Comparison of ENCODE assay signal across 15 cellular contexts in genomic region chr4:170465434-170465833, GRCh38.
"Had no signal": no experiment of that assay in that cellular context is flagged by ENCODE, and none has a peak within 500 bp of the region (broad histone marks: within the 10 kb centered on the region; RNA-seq: fewer than 3 reads in every experiment).

No MANE protein-coding gene starts in this region.

- H3K27ac ChIP-seq: adrenal gland, cardiac muscle cell, esophagus squamous epithelium, ovary, suprapubic skin, VCaP had no signal

- H3K4me1 Mint-ChIP-seq: activated CD8-positive, alpha-beta memory T cell treated with anti-CD3 and anti-CD28 coated beads, Interleukin-2, amount 10 ng/mL, durations not matched to agents 7 days and 5 days; activated naive CD4-positive, alpha-beta T cell treated with anti-CD3 and anti-CD28 coated beads, Interleukin-2, amount 50 U/mL, for 24 hours had no signal

- H3K27me3 ChIP-seq: adrenal gland, cardiac muscle cell, esophagus squamous epithelium, ovary, suprapubic skin had no signal

- H3K27ac Mint-ChIP-seq: activated CD8-positive, alpha-beta memory T cell treated with anti-CD3 and anti-CD28 coated beads, Interleukin-2, amount 10 ng/mL, durations not matched to agents 7 days and 5 days; activated naive CD4-positive, alpha-beta T cell treated with anti-CD3 and anti-CD28 coated beads, Interleukin-2, amount 50 U/mL, for 24 hours; type B pancreatic cell had no signal

- H3K9me3 Mint-ChIP-seq: activated naive CD4-positive, alpha-beta T cell treated with anti-CD3 and anti-CD28 coated beads, Interleukin-2, amount 50 U/mL, for 24 hours; type B pancreatic cell had no signal

- DNase-seq: activated CD4-positive, alpha-beta T cell treated with anti-CD3 and anti-CD28 coated beads, Interleukin-2, amount 50 U/mL, for 48 hours; activated CD8-positive, alpha-beta memory T cell treated with anti-CD3 and anti-CD28 coated beads, Interleukin-2, amount 10 ng/mL, durations not matched to agents 7 days and 5 days; activated effector memory CD4-positive, alpha-beta T cell treated with Interleukin-2 at 50 U/mL for 16 hours; activated T-cell treated with anti-CD3 and anti-CD28 coated beads, Interleukin-2, amount 50 U/mL, for 4 hours; adrenal gland; esophagus squamous epithelium; hippocampal formation; midbrain; ovary; stimulated activated naive CD8-positive, alpha-beta T cell treated with anti-CD3 and anti-CD28 coated beads, Interleukin-15, Interleukin-2, amounts not matched to agents 100 U/mL and 50 U/mL, for 24 hours had no signal

- H3K27me3 Mint-ChIP-seq: activated CD8-positive, alpha-beta memory T cell treated with anti-CD3 and anti-CD28 coated beads, Interleukin-2, amount 10 ng/mL, durations not matched to agents 7 days and 5 days; activated naive CD4-positive, alpha-beta T cell treated with anti-CD3 and anti-CD28 coated beads, Interleukin-2, amount 50 U/mL, for 24 hours; type B pancreatic cell had no signal

- H3K36me3 ChIP-seq: adrenal gland, cardiac muscle cell, esophagus squamous epithelium, ovary, suprapubic skin had no signal

- H3K4me3 ChIP-seq: adrenal gland, cardiac muscle cell, esophagus squamous epithelium, ovary, suprapubic skin had no signal

- H3K9me3 ChIP-seq: adrenal gland, ovary, suprapubic skin had no signal

- H3K4me3 Mint-ChIP-seq: activated CD8-positive, alpha-beta memory T cell treated with anti-CD3 and anti-CD28 coated beads, Interleukin-2, amount 10 ng/mL, durations not matched to agents 7 days and 5 days; activated naive CD4-positive, alpha-beta T cell treated with anti-CD3 and anti-CD28 coated beads, Interleukin-2, amount 50 U/mL, for 24 hours; activated T-cell treated with anti-CD3 and anti-CD28 coated beads, Interleukin-2, amount 50 U/mL, for 4 hours; type B pancreatic cell had no signal

- H3K36me3 Mint-ChIP-seq: activated CD8-positive, alpha-beta memory T cell treated with anti-CD3 and anti-CD28 coated beads, Interleukin-2, amount 10 ng/mL, durations not matched to agents 7 days and 5 days; activated naive CD4-positive, alpha-beta T cell treated with anti-CD3 and anti-CD28 coated beads, Interleukin-2, amount 50 U/mL, for 24 hours; type B pancreatic cell had no signal

- H3K4me1 ChIP-seq: adrenal gland, esophagus squamous epithelium, suprapubic skin had no signal
